Comparison of ENCODE assay signal across 17 cellular contexts in genomic region chr7:36176688-36177087, GRCh38.
"Had no signal": no experiment of that assay in that cellular context is flagged by ENCODE, and none has a peak within 500 bp of the region (broad histone marks: within the 10 kb centered on the region; RNA-seq: fewer than 3 reads in every experiment).

No MANE protein-coding gene starts in this region.

- DNase-seq: activated CD4-positive, alpha-beta T cell treated with anti-CD3 and anti-CD28 coated beads, Interleukin-2, amount 10 ng/mL, durations not matched to agents 24 days and 14 days; activated CD8-positive, alpha-beta T cell treated with anti-CD3 and anti-CD28 coated beads, Interleukin-2, amount 10 ng/mL, durations not matched to agents 7 days and 5 days; activated naive CD4-positive, alpha-beta T cell treated with anti-CD3 and anti-CD28 coated beads for 36 hours; activated T-cell treated with anti-CD3 and anti-CD28 coated beads, Interleukin-2, amount 50 U/mL, for 24 hours; cortex of kidney; effector CD4-positive, alpha-beta T cell; mammary epithelial cell; stimulated activated CD4-positive, alpha-beta T cell treated with anti-CD3 and anti-CD28 coated beads, Interleukin-12 subunit alpha, Interleukin-12 subunit beta, amount 100 ng/mL, for 4 hours; stimulated activated CD4-positive, alpha-beta T cell treated with anti-CD3 and anti-CD28 coated beads, Interleukin-1b, Interleukin-23, amount 100 ng/mL, for 48 hours; stimulated activated CD8-positive, alpha-beta memory T cell treated with anti-CD3 and anti-CD28 coated beads, Interleukin-4, amount 100 ng/mL, for 48 hours; stimulated activated naive CD4-positive, alpha-beta T cell; upper lobe of right lung had no signal

- ATAC-seq: activated CD8-positive, alpha-beta T cell treated with anti-CD3 and anti-CD28 coated beads, Interleukin-2, amount 10 ng/mL, durations not matched to agents 7 days and 5 days had no signal

- H3K36me3 ChIP-seq: gastroesophageal sphincter, heart left ventricle, left lung, suprapubic skin, upper lobe of right lung had no signal

- H3K4me1 Mint-ChIP-seq: neural crest cell had no signal

- H3K9me3 Mint-ChIP-seq: activated CD4-positive, alpha-beta T cell treated with anti-CD3 and anti-CD28 coated beads, Interleukin-2, amount 10 ng/mL, durations not matched to agents 24 days and 14 days; activated naive CD4-positive, alpha-beta T cell treated with anti-CD3 and anti-CD28 coated beads for 36 hours; activated T-cell treated with anti-CD3 and anti-CD28 coated beads, Interleukin-2, amount 50 U/mL, for 24 hours; neural crest cell had no signal

- H3K4me3 Mint-ChIP-seq: activated CD4-positive, alpha-beta T cell treated with anti-CD3 and anti-CD28 coated beads, Interleukin-2, amount 10 ng/mL, durations not matched to agents 24 days and 14 days; activated CD8-positive, alpha-beta T cell treated with anti-CD3 and anti-CD28 coated beads, Interleukin-2, amount 10 ng/mL, durations not matched to agents 7 days and 5 days; activated naive CD4-positive, alpha-beta T cell treated with anti-CD3 and anti-CD28 coated beads for 36 hours; activated T-cell treated with anti-CD3 and anti-CD28 coated beads, Interleukin-2, amount 50 U/mL, for 24 hours; neural crest cell had no signal

- H3K27ac ChIP-seq: upper lobe of right lung had no signal

- H3K27me3 Mint-ChIP-seq: activated T-cell treated with anti-CD3 and anti-CD28 coated beads, Interleukin-2, amount 50 U/mL, for 24 hours had no signal

- H3K9me3 ChIP-seq: gastroesophageal sphincter, heart left ventricle, left lung, suprapubic skin, upper lobe of right lung had no signal

- H3K4me3 ChIP-seq: gastroesophageal sphincter, left lung, suprapubic skin, upper lobe of right lung had no signal

- H3K27ac Mint-ChIP-seq: activated CD4-positive, alpha-beta T cell treated with anti-CD3 and anti-CD28 coated beads, Interleukin-2, amount 10 ng/mL, durations not matched to agents 24 days and 14 days; activated CD8-positive, alpha-beta T cell treated with anti-CD3 and anti-CD28 coated beads, Interleukin-2, amount 10 ng/mL, durations not matched to agents 7 days and 5 days; activated naive CD4-positive, alpha-beta T cell treated with anti-CD3 and anti-CD28 coated beads for 36 hours; activated T-cell treated with anti-CD3 and anti-CD28 coated beads, Interleukin-2, amount 50 U/mL, for 24 hours had no signal

- H3K27me3 ChIP-seq: gastroesophageal sphincter, heart left ventricle, left lung, suprapubic skin, upper lobe of right lung had no signal
